Comparison of ENCODE assay signal across 33 cellular contexts in the genomic region with DNA sequence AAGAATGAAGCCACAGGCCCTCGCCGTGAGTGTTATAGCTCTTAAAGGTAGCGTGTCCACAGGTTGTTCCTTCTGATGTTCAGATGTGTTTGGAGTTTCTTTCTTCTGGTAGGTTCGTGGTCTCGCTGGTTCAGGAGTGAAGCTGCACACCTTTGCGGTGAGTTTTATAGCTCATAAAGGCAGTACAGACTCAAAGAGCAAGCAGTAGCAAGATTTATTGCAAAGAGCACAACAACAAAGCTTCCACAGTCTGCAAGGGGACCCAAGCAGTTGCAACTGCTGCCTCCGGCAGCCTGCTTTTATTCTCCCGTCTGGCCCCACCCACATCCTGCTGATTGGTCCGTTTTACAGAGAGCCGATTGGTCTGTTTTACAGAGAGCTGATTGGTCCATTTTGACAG. TPM values are rescaled to one million over a fixed set of nuclear protein-coding genes. Genes with fewer than 3 reads are reported as not detected.
DNase-seq lines count a peak whose midpoint lies in the region; ATAC-seq and TF ChIP-seq lines count a peak whose summit lies in the region.
"Had no signal": no experiment of that assay in that cellular context is flagged by ENCODE, and none has a peak within 500 bp of the region (broad histone marks: within the 10 kb centered on the region; RNA-seq: fewer than 3 reads in every experiment).

No MANE protein-coding gene starts in this region.

- H3K4me1 Mint-ChIP-seq in T-helper 1 cell treated with Interleukin-12 subunit alpha and Interleukin-12 subunit beta and Interleukin-4 antibody, amounts not matched to agents 30 μg/mL and 1 μg/mL, for 36 hours (ENCODE audit: low read depth), result peaks cover 53% of the 10 kb centered on the region
- H3K4me1 Mint-ChIP-seq in activated naive CD8-positive, alpha-beta T cell treated with anti-CD3 and anti-CD28 coated beads, Interleukin-2, amount 10 ng/mL, durations not matched to agents 7 days and 5 days, result peaks cover 29% of the 10 kb centered on the region

- TF ChIP-seq EP300 in transverse colon (IDR thresholded peaks at IDR 0.05; ENCODE audit: low read depth), result no peak

- H3K27ac ChIP-seq in transverse colon (peak overlapping the region in 2 of 4 donors; percentile 28 to 42), dorsolateral prefrontal cortex (no peak overlapping the region)
- H3K27ac ChIP-seq: 22Rv1, esophagus squamous epithelium, heart right ventricle, HL-60, lower lobe of right lung, ovary, SK-N-MC, thoracic aorta, uterus had no signal

- H3K36me3 Mint-ChIP-seq in T-helper 1 cell treated with Interleukin-12 subunit alpha and Interleukin-12 subunit beta and Interleukin-4 antibody, amounts not matched to agents 30 μg/mL and 1 μg/mL, for 36 hours (ENCODE audit: low read depth), result peaks cover 64% of the 10 kb centered on the region
- peaks cover 51% of the 10 kb centered on the region for H3K36me3 Mint-ChIP-seq in activated naive CD8-positive, alpha-beta T cell treated with anti-CD3 and anti-CD28 coated beads, Interleukin-2, amount 10 ng/mL, durations not matched to agents 7 days and 5 days

- TF ChIP-seq CTCF in transverse colon (IDR thresholded peaks at IDR 0.05) (no peak), dorsolateral prefrontal cortex (IDR thresholded peaks at IDR 0.05 in 54 of 56, conservative IDR thresholded peaks at IDR 0.05 in 2 of 56; ENCODE audit: low read depth in 1 of 56, partially characterized antibody in 56 of 56) (no peak)

- DNase-seq in T-helper 1 cell, result no peak
- DNase-seq in stimulated activated naive CD4-positive, alpha-beta T cell (lab: John Stamatoyannopoulos, UW), result peak; percentile 10 to 55 (median 31)
- DNase-seq in stimulated activated naive CD4-positive, alpha-beta T cell treated with Interleukin-2 at 50 U/mL for 16 hours (lab: John Stamatoyannopoulos, UW), result no peak
- no peak for DNase-seq in activated naive CD8-positive, alpha-beta T cell treated with anti-CD3 and anti-CD28 coated beads, Interleukin-2, amount 10 ng/mL, durations not matched to agents 7 days and 5 days
- peak; percentile 38 for DNase-seq in transverse colon
- DNase-seq in NAMALWA (ENCODE audit: low spot score), result no peak
- DNase-seq in dorsolateral prefrontal cortex, result no peak
- DNase-seq: activated CD4-positive, alpha-beta memory T cell treated with anti-CD3 and anti-CD28 coated beads, Interleukin-2, amount 10 ng/mL, durations not matched to agents 7 days and 5 days; cortex of kidney; EL; endodermal cell; esophagus squamous epithelium; foreskin melanocyte; heart right ventricle; Kasumi-1; kidney glomerular epithelial cell; lower lobe of right lung; NCI-H1436 treated with DMSO at 0.1 percent for 48 hours; NCI-H446; NCI-H82; nephron progenitor cell; ovary; small intestine; uterus had no signal

- H3K9me3 Mint-ChIP-seq in T-helper 1 cell treated with Interleukin-12 subunit alpha and Interleukin-12 subunit beta and Interleukin-4 antibody, amounts not matched to agents 30 μg/mL and 1 μg/mL, for 36 hours, result peaks cover 7% of the 10 kb centered on the region
- peaks cover 14% of the 10 kb centered on the region for H3K9me3 Mint-ChIP-seq in activated naive CD8-positive, alpha-beta T cell treated with anti-CD3 and anti-CD28 coated beads, Interleukin-2, amount 10 ng/mL, durations not matched to agents 7 days and 5 days
- H3K9me3 Mint-ChIP-seq: stimulated activated memory B cell treated with anti-CD40 and anti-IgM and Interleukin-4, amounts not matched to agents 10 μg/mL and 1 μg/mL and 100 μg/mL, for 72 hours had no signal

- POLR2A ChIA-PET in activated naive CD8-positive, alpha-beta T cell treated with anti-CD3 and anti-CD28 coated beads, Interleukin-2, amount 10 ng/mL, durations not matched to agents 7 days and 5 days (lab: Charles Lee), result interaction anchor here (1.0 kb wide), 1 partner anchor 8 kb away, joined by 3 read pairs; no protein-coding TSS in a partner anchor

- H3K4me1 ChIP-seq in transverse colon, result peaks cover 0 to 13% (median 8%) of the 10 kb centered on the region in 4 donors
- H3K4me1 ChIP-seq: uterus had no signal

- H3K4me3 Mint-ChIP-seq in T-helper 1 cell treated with Interleukin-12 subunit alpha and Interleukin-12 subunit beta and Interleukin-4 antibody, amounts not matched to agents 30 μg/mL and 1 μg/mL, for 36 hours, result no peak overlapping the region
- peak overlapping the region; percentile 22 for H3K4me3 Mint-ChIP-seq in activated naive CD8-positive, alpha-beta T cell treated with anti-CD3 and anti-CD28 coated beads, Interleukin-2, amount 10 ng/mL, durations not matched to agents 7 days and 5 days
- H3K4me3 Mint-ChIP-seq: activated CD4-positive, alpha-beta memory T cell treated with anti-CD3 and anti-CD28 coated beads, Interleukin-2, amount 10 ng/mL, durations not matched to agents 7 days and 5 days; endodermal cell; GM23338; nephron progenitor cell; stimulated activated memory B cell treated with anti-CD40 and anti-IgM and Interleukin-4, amounts not matched to agents 10 μg/mL and 1 μg/mL and 100 μg/mL, for 72 hours; T-helper 2 cell treated with Interferon-gamma antibody and Interleukin-4, amounts not matched to agents 5 μg/mL and 100 μg/mL, for 36 hours had no signal

- H3K9me3 ChIP-seq in transverse colon, result no peaks in the 10 kb centered on the region
- H3K9me3 ChIP-seq: esophagus squamous epithelium, lower lobe of right lung, ovary, thoracic aorta, uterus had no signal

- peak overlapping the region; percentile 68 for H3K27ac Mint-ChIP-seq in T-helper 1 cell treated with Interleukin-12 subunit alpha and Interleukin-12 subunit beta and Interleukin-4 antibody, amounts not matched to agents 30 μg/mL and 1 μg/mL, for 36 hours
- H3K27ac Mint-ChIP-seq in activated naive CD8-positive, alpha-beta T cell treated with anti-CD3 and anti-CD28 coated beads, Interleukin-2, amount 10 ng/mL, durations not matched to agents 7 days and 5 days, result peak overlapping the region; percentile 63
- H3K27ac Mint-ChIP-seq: activated CD4-positive, alpha-beta memory T cell treated with anti-CD3 and anti-CD28 coated beads, Interleukin-2, amount 10 ng/mL, durations not matched to agents 7 days and 5 days; endodermal cell; GM23338; nephron progenitor cell; stimulated activated memory B cell treated with anti-CD40 and anti-IgM and Interleukin-4, amounts not matched to agents 10 μg/mL and 1 μg/mL and 100 μg/mL, for 72 hours; T-helper 2 cell treated with Interferon-gamma antibody and Interleukin-4, amounts not matched to agents 5 μg/mL and 100 μg/mL, for 36 hours had no signal

- H3K4me3 ChIP-seq in transverse colon (no peak overlapping the region), dorsolateral prefrontal cortex (no peak overlapping the region)
- H3K4me3 ChIP-seq: esophagus squamous epithelium, GM12878, GM23338, heart right ventricle, lower lobe of right lung, ovary, SK-N-MC, thoracic aorta, uterus had no signal

- in situ Hi-C loops in transverse colon (cut with MboI; ENCODE audit: low pct_ligation_motif_present in 1 of 4, low pct_unique_long_range_greater_than_20kb in 1 of 4, low sequenced_read_pairs in 3 of 4), result no loop called here

- 64 to 100% methylated on average over 1 to 10 of the region's 10 CpGs for WGBS in transverse colon (ENCODE audit: low coverage in 1 of 2), 2 donors

- ATAC-seq in activated naive CD8-positive, alpha-beta T cell treated with anti-CD3 and anti-CD28 coated beads, Interleukin-2, amount 10 ng/mL, durations not matched to agents 7 days and 5 days (ENCODE audit: low read depth), result no peak
- ATAC-seq: GM12878; GM23338; heart right ventricle; lower lobe of right lung; stimulated activated memory B cell treated with anti-CD40 and anti-IgM and Interleukin-4, amounts not matched to agents 10 μg/mL and 1 μg/mL and 100 μg/mL, for 72 hours had no signal

- no peaks in the 10 kb centered on the region for H3K27me3 Mint-ChIP-seq in T-helper 1 cell treated with Interleukin-12 subunit alpha and Interleukin-12 subunit beta and Interleukin-4 antibody, amounts not matched to agents 30 μg/mL and 1 μg/mL, for 36 hours (ENCODE audit: low read depth)
- no peaks in the 10 kb centered on the region for H3K27me3 Mint-ChIP-seq in activated naive CD8-positive, alpha-beta T cell treated with anti-CD3 and anti-CD28 coated beads, Interleukin-2, amount 10 ng/mL, durations not matched to agents 7 days and 5 days
- H3K27me3 Mint-ChIP-seq: activated CD4-positive, alpha-beta memory T cell treated with anti-CD3 and anti-CD28 coated beads, Interleukin-2, amount 10 ng/mL, durations not matched to agents 7 days and 5 days; stimulated activated memory B cell treated with anti-CD40 and anti-IgM and Interleukin-4, amounts not matched to agents 10 μg/mL and 1 μg/mL and 100 μg/mL, for 72 hours had no signal

- intact Hi-C loops in transverse colon (cut with DNase I; ENCODE audit: low total_unique reads), result no loop called here
- intact Hi-C loops in dorsolateral prefrontal cortex (cut with DNase I), result loop anchor here (10.0 kb wide), 2 partner anchors 138 to 312 kb away; no protein-coding TSS in a partner anchor

- TF ChIP-seq POLR2A in transverse colon (IDR thresholded peaks at IDR 0.05), result peak; percentile 65

- H3K27me3 ChIP-seq in transverse colon (no peaks in the 10 kb centered on the region), dorsolateral prefrontal cortex (no peaks in the 10 kb centered on the region)
- H3K27me3 ChIP-seq: esophagus squamous epithelium, heart right ventricle, ovary, uterus had no signal

- peaks cover 0 to 11% (median 2%) of the 10 kb centered on the region in 4 donors for H3K36me3 ChIP-seq in transverse colon
- H3K36me3 ChIP-seq: ovary, thoracic aorta, uterus had no signal

RNA-seq across cellular contexts. Expression of a gene that starts 5.2 kb away (rescaled TPM):
- total RNA-seq in activated naive CD8-positive, alpha-beta T cell treated with anti-CD3 and anti-CD28 coated beads, Interleukin-2, amount 10 ng/mL, durations not matched to agents 7 days and 5 days, result 10 to 100 TPM; 29.1 to 30.1 TPM
- total RNA-seq in transverse colon (10 to 100 TPM; 18.9 to 90.9 (median 30.5) TPM), dorsolateral prefrontal cortex (10 to 100 TPM; 24.9 to 56.3 (median 41.0) TPM)

Comparison
In these comparisons a context has a peak if more than half of its experiments do, and no peak if none do; other contexts are left out.
1. DNase-seq: peak in stimulated activated naive CD4-positive, alpha-beta T cell (6 of 6) and transverse colon (single experiment); none in T-helper 1 cell (0 of 5), stimulated activated naive CD4-positive, alpha-beta T cell treated with Interleukin-2 at 50 U/mL for 16 hours (single experiment), activated naive CD8-positive, alpha-beta T cell treated with anti-CD3 and anti-CD28 coated beads, Interleukin-2, amount 10 ng/mL, durations not matched to agents 7 days and 5 days (single experiment), NAMALWA (single experiment) and dorsolateral prefrontal cortex (0 of 10).